ENCODE assay signal across 20 cellular contexts in genomic region chr13:44873486-44873885, GRCh38.
"Had no signal": no experiment of that assay in that cellular context is flagged by ENCODE, and none has a peak within 500 bp of the region (broad histone marks: within the 10 kb centered on the region; RNA-seq: fewer than 3 reads in every experiment).

No MANE protein-coding gene starts in this region.

- H3K36me3 Mint-ChIP-seq: activated naive CD8-positive, alpha-beta T cell; memory B cell had no signal

- H3K9me3 Mint-ChIP-seq: natural killer cell treated with Interleukin-12 subunit alpha and Interleukin-12 subunit beta and Interleukin-15 and Interleukin-18, amount 100 ng/mL, for 72 hours had no signal

- FAIRE-seq: bronchial epithelial cell, frontal cortex had no signal

- H3K27me3 ChIP-seq: heart right ventricle had no signal

- H3K4me3 Mint-ChIP-seq: activated CD8-positive, alpha-beta T cell treated with anti-CD3 and anti-CD28 coated beads for 36 hours; activated naive CD8-positive, alpha-beta T cell; activated T-cell treated with anti-CD3 and anti-CD28 coated beads, Interleukin-2, amount 50 U/mL, for 4 hours; memory B cell; natural killer cell treated with Interleukin-12 subunit alpha and Interleukin-12 subunit beta and Interleukin-15 and Interleukin-18, amount 100 ng/mL, for 72 hours; WTC11 had no signal

- H3K4me3 ChIP-seq: heart right ventricle, skin epidermis, suprapubic skin had no signal

- H3K27ac ChIP-seq: epithelial cell of prostate, heart right ventricle, skin epidermis, suprapubic skin had no signal

- H3K4me1 Mint-ChIP-seq: memory B cell, WTC11 had no signal

- DNase-seq: activated CD4-positive, alpha-beta T cell treated with anti-CD3 and anti-CD28 coated beads for 4 hours; activated CD8-positive, alpha-beta T cell treated with anti-CD3 and anti-CD28 coated beads for 36 hours; activated effector memory CD4-positive, alpha-beta T cell treated with anti-CD3 and anti-CD28 coated beads, Interleukin-2, amount 50 U/mL, for 16 hours; activated T-cell treated with anti-CD3 and anti-CD28 coated beads, Interleukin-2, amount 50 U/mL, for 4 hours; amygdala; heart right ventricle; left colon; SIG-M5; stimulated activated CD4-positive, alpha-beta T cell treated with anti-CD3 and anti-CD28 coated beads, Interleukin-4, amount 100 ng/mL, for 24 hours; stimulated activated naive CD4-positive, alpha-beta T cell treated with Interleukin-2 at 50 U/mL for 16 hours; trophoblast cell had no signal

- ATAC-seq: activated CD8-positive, alpha-beta T cell treated with anti-CD3 and anti-CD28 coated beads for 36 hours; activated T-cell treated with anti-CD3 and anti-CD28 coated beads, Interleukin-2, amount 50 U/mL, for 4 hours; left colon; natural killer cell treated with Interleukin-12 subunit alpha and Interleukin-12 subunit beta and Interleukin-15 and Interleukin-18, amount 100 ng/mL, for 72 hours; WTC11 had no signal

- H3K4me1 ChIP-seq: suprapubic skin had no signal

- H3K27ac Mint-ChIP-seq: activated CD8-positive, alpha-beta T cell treated with anti-CD3 and anti-CD28 coated beads for 36 hours; activated naive CD8-positive, alpha-beta T cell; memory B cell; natural killer cell treated with Interleukin-12 subunit alpha and Interleukin-12 subunit beta and Interleukin-15 and Interleukin-18, amount 100 ng/mL, for 72 hours; WTC11 had no signal

- H3K36me3 ChIP-seq: heart right ventricle, suprapubic skin had no signal
